Comparison of ENCODE assay signal across 1 cellular context in the genomic region with DNA sequence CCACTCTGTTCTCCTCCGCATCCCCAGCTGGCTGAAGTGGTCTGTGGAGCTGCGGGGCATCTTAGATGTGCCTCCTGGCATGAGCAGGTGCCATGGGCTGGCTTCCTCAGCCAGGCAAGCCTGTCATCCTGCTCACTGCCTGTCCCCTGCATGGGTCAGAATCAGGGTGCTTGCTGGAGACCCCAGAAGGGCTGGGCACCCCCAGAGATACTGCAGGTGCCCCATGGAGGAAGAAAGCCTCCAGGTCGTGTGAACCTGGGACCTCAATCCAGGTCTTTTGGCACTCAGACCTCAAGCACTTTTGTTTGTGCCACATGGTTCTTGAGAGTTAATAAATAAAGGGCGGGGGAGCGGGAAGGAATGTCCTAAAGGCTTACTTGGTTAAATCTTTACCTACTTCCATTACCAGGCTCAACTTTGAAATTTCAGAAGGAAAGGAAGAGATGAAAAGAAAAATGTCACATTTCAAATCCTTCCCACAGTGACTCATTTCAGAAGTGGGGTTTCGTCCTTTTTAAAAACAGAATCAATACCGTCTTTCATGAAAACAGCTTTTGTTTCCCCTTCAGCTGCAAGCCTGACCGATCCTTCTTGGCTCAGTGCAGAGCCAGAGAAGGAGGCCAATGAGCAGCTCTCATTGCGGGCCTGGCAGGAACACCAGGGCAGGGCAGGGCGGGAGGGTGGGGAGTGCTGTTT.
TF ChIP-seq lines count a peak whose summit lies in the region.

No MANE protein-coding gene starts in this region.

TF ChIP-seq in GM12878, 131 proteins besides CTCF, POLR2A, EP300 and RAD21 (continued from another document and continues in another):
- no peak for TF ChIP-seq PAX8 (IDR thresholded peaks at IDR 0.05)
- TF ChIP-seq PML (IDR thresholded peaks at IDR 0.05; ENCODE audit: low read length): no peak
- TF ChIP-seq IRF4 (IDR thresholded peaks at IDR 0.05; ENCODE audit: low read depth, low read length): peak; percentile 96
- TF ChIP-seq MYC (IDR thresholded peaks at IDR 0.05; ENCODE audit: insufficient read depth, insufficient read length, insufficient replicate concordance, low read length, severe bottlenecking): no peak
- TF ChIP-seq RBBP5 (conservative IDR thresholded peaks at IDR 0.05): no peak
- TF ChIP-seq GATAD2B (conservative IDR thresholded peaks at IDR 0.05; ENCODE audit: low read depth): peak; percentile 59; the same call in 1 of the 2 replicates
- TF ChIP-seq NR2C2 (IDR thresholded peaks at IDR 0.05; ENCODE audit: borderline replicate concordance, control insufficient read depth, insufficient read length, low read depth): no peak
- TF ChIP-seq NRF1 (conservative IDR thresholded peaks at IDR 0.05; ENCODE audit: low read depth, low read length): no peak
- TF ChIP-seq, protein P1, sequence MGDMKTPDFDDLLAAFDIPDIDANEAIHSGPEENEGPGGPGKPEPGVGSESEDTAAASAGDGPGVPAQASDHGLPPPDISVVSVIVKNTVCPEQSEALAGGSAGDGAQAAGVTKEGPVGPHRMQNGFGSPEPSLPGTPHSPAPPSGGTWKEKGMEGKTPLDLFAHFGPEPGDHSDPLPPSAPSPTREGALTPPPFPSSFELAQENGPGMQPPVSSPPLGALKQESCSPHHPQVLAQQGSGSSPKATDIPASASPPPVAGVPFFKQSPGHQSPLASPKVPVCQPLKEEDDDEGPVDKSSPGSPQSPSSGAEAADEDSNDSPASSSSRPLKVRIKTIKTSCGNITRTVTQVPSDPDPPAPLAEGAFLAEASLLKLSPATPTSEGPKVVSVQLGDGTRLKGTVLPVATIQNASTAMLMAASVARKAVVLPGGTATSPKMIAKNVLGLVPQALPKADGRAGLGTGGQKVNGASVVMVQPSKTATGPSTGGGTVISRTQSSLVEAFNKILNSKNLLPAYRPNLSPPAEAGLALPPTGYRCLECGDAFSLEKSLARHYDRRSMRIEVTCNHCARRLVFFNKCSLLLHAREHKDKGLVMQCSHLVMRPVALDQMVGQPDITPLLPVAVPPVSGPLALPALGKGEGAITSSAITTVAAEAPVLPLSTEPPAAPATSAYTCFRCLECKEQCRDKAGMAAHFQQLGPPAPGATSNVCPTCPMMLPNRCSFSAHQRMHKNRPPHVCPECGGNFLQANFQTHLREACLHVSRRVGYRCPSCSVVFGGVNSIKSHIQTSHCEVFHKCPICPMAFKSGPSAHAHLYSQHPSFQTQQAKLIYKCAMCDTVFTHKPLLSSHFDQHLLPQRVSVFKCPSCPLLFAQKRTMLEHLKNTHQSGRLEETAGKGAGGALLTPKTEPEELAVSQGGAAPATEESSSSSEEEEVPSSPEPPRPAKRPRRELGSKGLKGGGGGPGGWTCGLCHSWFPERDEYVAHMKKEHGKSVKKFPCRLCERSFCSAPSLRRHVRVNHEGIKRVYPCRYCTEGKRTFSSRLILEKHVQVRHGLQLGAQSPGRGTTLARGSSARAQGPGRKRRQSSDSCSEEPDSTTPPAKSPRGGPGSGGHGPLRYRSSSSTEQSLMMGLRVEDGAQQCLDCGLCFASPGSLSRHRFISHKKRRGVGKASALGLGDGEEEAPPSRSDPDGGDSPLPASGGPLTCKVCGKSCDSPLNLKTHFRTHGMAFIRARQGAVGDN (IDR thresholded peaks at IDR 0.05): no peak
- TF ChIP-seq ZNF217 (IDR thresholded peaks at IDR 0.05): no peak
- peak; percentile 92 for TF ChIP-seq JUND (IDR thresholded peaks at IDR 0.05; ENCODE audit: low read depth, low read length)
- no peak for TF ChIP-seq YBX1 (IDR thresholded peaks at IDR 0.05)
- TF ChIP-seq FOXK2 (IDR thresholded peaks at IDR 0.05): no peak
- TF ChIP-seq TCF12 (IDR thresholded peaks at IDR 0.05; ENCODE audit: low read depth, low read length): peak; percentile 39; the same call in 1 of the 2 replicates
- TF ChIP-seq SREBF1 (IDR thresholded peaks at IDR 0.05; ENCODE audit: low read length): no peak
- no peak for TF ChIP-seq YY1 (IDR thresholded peaks at IDR 0.05; ENCODE audit: low read depth, low read length)
- TF ChIP-seq TCF7 (IDR thresholded peaks at IDR 0.05; ENCODE audit: borderline replicate concordance): 0 out of 2 replicates have a peak, but pooled peaks have one; percentile 30
- TF ChIP-seq NR2F1 (conservative IDR thresholded peaks at IDR 0.05): no peak
- TF ChIP-seq TAF1 (IDR thresholded peaks at IDR 0.05; ENCODE audit: borderline replicate concordance, low read depth, low read length): no peak
- TF ChIP-seq TARDBP (IDR thresholded peaks at IDR 0.05; ENCODE audit: borderline replicate concordance): no peak
- TF ChIP-seq FOXM1 (IDR thresholded peaks at IDR 0.05; ENCODE audit: low read depth, low read length): 0 out of 2 replicates have a peak, but pooled peaks have one; percentile 43
- no peak for TF ChIP-seq SMAD1 (IDR thresholded peaks at IDR 0.05; ENCODE audit: low read depth, partially characterized antibody)
- peak; percentile 84; the same call in 1 of the 2 replicates for TF ChIP-seq DPF2 (IDR thresholded peaks at IDR 0.05)
- TF ChIP-seq MYB (IDR thresholded peaks at IDR 0.05; ENCODE audit: borderline replicate concordance, low read depth, low read length): no peak
- TF ChIP-seq NFYA (IDR thresholded peaks at IDR 0.05; ENCODE audit: borderline replicate concordance, low read depth, low read length): no peak
- TF ChIP-seq SP1 (IDR thresholded peaks at IDR 0.05; ENCODE audit: low read depth, low read length): peak; percentile 27
- peak; percentile 49; the same call in 1 of the 2 replicates for TF ChIP-seq NBN (IDR thresholded peaks at IDR 0.05)
- no peak for TF ChIP-seq STAT3 (IDR thresholded peaks at IDR 0.05; ENCODE audit: low read depth, low read length)
- TF ChIP-seq, protein P2, sequence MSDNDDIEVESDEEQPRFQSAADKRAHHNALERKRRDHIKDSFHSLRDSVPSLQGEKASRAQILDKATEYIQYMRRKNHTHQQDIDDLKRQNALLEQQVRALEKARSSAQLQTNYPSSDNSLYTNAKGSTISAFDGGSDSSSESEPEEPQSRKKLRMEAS (IDR thresholded peaks at IDR 0.05; ENCODE audit: low read depth, low read length): no peak
- TF ChIP-seq BRCA1 (IDR thresholded peaks at IDR 0.05; ENCODE audit: low read depth, low read length): no peak
- no peak for TF ChIP-seq SMAD5 (IDR thresholded peaks at IDR 0.05; ENCODE audit: low read depth)
- TF ChIP-seq BCL11A (IDR thresholded peaks at IDR 0.05; ENCODE audit: low read depth, low read length): peak; percentile 71
- peak; percentile 42 to 47; a peak in 2 of 4 replicates for TF ChIP-seq BHLHE40 (IDR thresholded peaks at IDR 0.05; ENCODE audit: borderline replicate concordance in 1 of 2, low read depth in 2 of 2, low read length in 1 of 2)
- no peak for TF ChIP-seq NFXL1 (IDR thresholded peaks at IDR 0.05; ENCODE audit: borderline replicate concordance)
- TF ChIP-seq POLR2AphosphoS2 (IDR thresholded peaks at IDR 0.05; ENCODE audit: low read depth, low read length): no peak
- no peak for TF ChIP-seq KLF5 (IDR thresholded peaks at IDR 0.05; ENCODE audit: partially characterized antibody)
- TF ChIP-seq ZSCAN29 (IDR thresholded peaks at IDR 0.05): no peak
- peak; percentile 95 for TF ChIP-seq IKZF2 (IDR thresholded peaks at IDR 0.05)
- no peak for TF ChIP-seq ZBED1 (IDR thresholded peaks at IDR 0.05; ENCODE audit: borderline replicate concordance)
- TF ChIP-seq ZNF622 (IDR thresholded peaks at IDR 0.05): no peak
- TF ChIP-seq, protein P3, sequence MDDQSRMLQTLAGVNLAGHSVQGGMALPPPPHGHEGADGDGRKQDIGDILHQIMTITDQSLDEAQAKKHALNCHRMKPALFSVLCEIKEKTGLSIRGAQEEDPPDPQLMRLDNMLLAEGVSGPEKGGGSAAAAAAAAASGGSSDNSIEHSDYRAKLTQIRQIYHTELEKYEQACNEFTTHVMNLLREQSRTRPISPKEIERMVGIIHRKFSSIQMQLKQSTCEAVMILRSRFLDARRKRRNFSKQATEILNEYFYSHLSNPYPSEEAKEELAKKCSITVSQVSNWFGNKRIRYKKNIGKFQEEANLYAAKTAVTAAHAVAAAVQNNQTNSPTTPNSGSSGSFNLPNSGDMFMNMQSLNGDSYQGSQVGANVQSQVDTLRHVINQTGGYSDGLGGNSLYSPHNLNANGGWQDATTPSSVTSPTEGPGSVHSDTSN (IDR thresholded peaks at IDR 0.05; ENCODE audit: insufficient replicate concordance, low read depth, low read length): no peak
- TF ChIP-seq, protein P4, sequence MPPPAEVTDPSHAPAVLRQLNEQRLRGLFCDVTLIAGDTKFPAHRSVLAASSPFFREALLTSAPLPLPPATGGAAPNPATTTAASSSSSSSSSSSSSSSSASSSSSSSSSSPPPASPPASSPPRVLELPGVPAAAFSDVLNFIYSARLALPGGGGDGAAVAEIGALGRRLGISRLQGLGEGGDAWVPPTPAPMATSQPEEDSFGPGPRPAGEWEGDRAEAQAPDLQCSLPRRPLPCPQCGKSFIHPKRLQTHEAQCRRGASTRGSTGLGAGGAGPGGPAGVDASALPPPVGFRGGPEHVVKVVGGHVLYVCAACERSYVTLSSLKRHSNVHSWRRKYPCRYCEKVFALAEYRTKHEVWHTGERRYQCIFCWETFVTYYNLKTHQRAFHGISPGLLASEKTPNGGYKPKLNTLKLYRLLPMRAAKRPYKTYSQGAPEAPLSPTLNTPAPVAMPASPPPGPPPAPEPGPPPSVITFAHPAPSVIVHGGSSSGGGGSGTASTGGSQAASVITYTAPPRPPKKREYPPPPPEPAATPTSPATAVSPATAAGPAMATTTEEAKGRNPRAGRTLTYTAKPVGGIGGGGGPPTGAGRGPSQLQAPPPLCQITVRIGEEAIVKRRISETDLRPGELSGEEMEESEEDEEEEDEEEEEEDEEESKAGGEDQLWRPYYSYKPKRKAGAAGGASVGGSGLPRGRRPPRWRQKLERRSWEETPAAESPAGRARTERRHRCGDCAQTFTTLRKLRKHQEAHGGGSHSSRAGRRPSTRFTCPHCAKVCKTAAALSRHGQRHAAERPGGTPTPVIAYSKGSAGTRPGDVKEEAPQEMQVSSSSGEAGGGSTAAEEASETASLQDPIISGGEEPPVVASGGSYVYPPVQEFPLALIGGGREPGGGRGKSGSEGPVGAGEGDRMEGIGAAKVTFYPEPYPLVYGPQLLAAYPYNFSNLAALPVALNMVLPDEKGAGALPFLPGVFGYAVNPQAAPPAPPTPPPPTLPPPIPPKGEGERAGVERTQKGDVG (CRISPR knock-in tag; IDR thresholded peaks at IDR 0.05): no peak
- TF ChIP-seq MTA3 (IDR thresholded peaks at IDR 0.05; ENCODE audit: borderline replicate concordance, low read length): peak; percentile 46; the same call in 1 of the 2 replicates
- TF ChIP-seq, protein P5, sequence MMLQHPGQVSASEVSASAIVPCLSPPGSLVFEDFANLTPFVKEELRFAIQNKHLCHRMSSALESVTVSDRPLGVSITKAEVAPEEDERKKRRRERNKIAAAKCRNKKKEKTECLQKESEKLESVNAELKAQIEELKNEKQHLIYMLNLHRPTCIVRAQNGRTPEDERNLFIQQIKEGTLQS (IDR thresholded peaks at IDR 0.05; ENCODE audit: borderline replicate concordance, extremely low read depth, low read depth, low read length): no peak
- no peak for TF ChIP-seq EGR1 (IDR thresholded peaks at IDR 0.05; ENCODE audit: borderline replicate concordance in 1 of 2, low read depth in 2 of 2, low read length in 2 of 2)
- TF ChIP-seq, protein P6, sequence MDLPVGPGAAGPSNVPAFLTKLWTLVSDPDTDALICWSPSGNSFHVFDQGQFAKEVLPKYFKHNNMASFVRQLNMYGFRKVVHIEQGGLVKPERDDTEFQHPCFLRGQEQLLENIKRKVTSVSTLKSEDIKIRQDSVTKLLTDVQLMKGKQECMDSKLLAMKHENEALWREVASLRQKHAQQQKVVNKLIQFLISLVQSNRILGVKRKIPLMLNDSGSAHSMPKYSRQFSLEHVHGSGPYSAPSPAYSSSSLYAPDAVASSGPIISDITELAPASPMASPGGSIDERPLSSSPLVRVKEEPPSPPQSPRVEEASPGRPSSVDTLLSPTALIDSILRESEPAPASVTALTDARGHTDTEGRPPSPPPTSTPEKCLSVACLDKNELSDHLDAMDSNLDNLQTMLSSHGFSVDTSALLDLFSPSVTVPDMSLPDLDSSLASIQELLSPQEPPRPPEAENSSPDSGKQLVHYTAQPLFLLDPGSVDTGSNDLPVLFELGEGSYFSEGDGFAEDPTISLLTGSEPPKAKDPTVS (IDR thresholded peaks at IDR 0.05; ENCODE audit: low read depth, low read length): no peak
- TF ChIP-seq POLR2AphosphoS5 (IDR thresholded peaks at IDR 0.05; ENCODE audit: low read length): no peak
- TF ChIP-seq, protein P7, sequence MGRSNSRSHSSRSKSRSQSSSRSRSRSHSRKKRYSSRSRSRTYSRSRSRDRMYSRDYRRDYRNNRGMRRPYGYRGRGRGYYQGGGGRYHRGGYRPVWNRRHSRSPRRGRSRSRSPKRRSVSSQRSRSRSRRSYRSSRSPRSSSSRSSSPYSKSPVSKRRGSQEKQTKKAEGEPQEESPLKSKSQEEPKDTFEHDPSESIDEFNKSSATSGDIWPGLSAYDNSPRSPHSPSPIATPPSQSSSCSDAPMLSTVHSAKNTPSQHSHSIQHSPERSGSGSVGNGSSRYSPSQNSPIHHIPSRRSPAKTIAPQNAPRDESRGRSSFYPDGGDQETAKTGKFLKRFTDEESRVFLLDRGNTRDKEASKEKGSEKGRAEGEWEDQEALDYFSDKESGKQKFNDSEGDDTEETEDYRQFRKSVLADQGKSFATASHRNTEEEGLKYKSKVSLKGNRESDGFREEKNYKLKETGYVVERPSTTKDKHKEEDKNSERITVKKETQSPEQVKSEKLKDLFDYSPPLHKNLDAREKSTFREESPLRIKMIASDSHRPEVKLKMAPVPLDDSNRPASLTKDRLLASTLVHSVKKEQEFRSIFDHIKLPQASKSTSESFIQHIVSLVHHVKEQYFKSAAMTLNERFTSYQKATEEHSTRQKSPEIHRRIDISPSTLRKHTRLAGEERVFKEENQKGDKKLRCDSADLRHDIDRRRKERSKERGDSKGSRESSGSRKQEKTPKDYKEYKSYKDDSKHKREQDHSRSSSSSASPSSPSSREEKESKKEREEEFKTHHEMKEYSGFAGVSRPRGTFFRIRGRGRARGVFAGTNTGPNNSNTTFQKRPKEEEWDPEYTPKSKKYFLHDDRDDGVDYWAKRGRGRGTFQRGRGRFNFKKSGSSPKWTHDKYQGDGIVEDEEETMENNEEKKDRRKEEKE (IDR thresholded peaks at IDR 0.05): no peak
- no peak for TF ChIP-seq CHD2 (IDR thresholded peaks at IDR 0.05; ENCODE audit: borderline replicate concordance, low read depth, low read length)
- TF ChIP-seq ESRRA (IDR thresholded peaks at IDR 0.05; ENCODE audit: low read length): no peak
- TF ChIP-seq CBX5 (IDR thresholded peaks at IDR 0.05; ENCODE audit: low read depth): no peak
- no peak for TF ChIP-seq TCF3 (IDR thresholded peaks at IDR 0.05; ENCODE audit: borderline replicate concordance, insufficient read depth, low read depth, low read length)
- TF ChIP-seq, protein P8, sequence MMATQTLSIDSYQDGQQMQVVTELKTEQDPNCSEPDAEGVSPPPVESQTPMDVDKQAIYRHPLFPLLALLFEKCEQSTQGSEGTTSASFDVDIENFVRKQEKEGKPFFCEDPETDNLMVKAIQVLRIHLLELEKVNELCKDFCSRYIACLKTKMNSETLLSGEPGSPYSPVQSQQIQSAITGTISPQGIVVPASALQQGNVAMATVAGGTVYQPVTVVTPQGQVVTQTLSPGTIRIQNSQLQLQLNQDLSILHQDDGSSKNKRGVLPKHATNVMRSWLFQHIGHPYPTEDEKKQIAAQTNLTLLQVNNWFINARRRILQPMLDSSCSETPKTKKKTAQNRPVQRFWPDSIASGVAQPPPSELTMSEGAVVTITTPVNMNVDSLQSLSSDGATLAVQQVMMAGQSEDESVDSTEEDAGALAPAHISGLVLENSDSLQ (IDR thresholded peaks at IDR 0.05): no peak
- TF ChIP-seq ZNF24 (IDR thresholded peaks at IDR 0.05): no peak
- no peak for TF ChIP-seq FOS (IDR thresholded peaks at IDR 0.05; ENCODE audit: borderline replicate concordance, extremely low read depth, insufficient read length)
- no peak for TF ChIP-seq BACH1 (IDR thresholded peaks at IDR 0.05; ENCODE audit: borderline replicate concordance)
